In the genomic region with DNA sequence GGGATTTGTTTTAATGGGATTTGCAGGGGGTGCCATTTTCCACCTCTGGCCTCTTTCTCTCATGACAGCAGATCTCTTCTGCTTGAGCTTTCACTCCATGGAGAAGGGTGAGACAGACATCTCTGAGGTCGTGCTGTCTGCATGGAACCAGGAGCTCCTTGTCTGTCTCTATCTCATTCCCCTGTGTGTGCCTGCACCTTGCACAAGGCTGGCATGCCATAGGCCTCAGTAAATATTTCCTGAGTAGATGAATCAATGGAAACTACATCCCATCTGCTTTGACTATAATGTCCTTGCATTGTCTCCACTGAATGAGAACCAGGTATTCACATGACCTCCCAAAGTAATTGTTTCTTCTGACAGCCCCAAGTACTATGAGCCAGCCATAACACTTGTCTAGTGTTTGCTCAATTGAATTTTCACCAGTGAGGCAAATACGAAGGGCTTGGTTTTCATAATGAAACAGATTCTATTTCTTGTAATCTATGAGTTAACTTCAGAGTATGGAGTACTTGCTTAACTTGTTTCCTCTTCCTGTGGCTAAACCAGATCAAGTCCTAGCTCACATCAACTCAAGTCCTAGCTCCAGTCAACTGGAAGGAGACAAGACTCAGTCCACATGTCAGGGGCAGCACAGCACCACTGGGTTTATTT, we compare ENCODE assay signal across 10 cellular contexts. TPM values are rescaled to one million over a fixed set of nuclear protein-coding genes. Genes with fewer than 3 reads are reported as not detected.
DNase-seq lines count a peak whose midpoint lies in the region; ATAC-seq and TF ChIP-seq lines count a peak whose summit lies in the region.
"Had no signal": no experiment of that assay in that cellular context is flagged by ENCODE, and none has a peak within 500 bp of the region (broad histone marks: within the 10 kb centered on the region; RNA-seq: fewer than 3 reads in every experiment).

No MANE protein-coding gene starts in this region.

- H3K4me3 ChIP-seq in retinal pigment epithelial cell (ENCODE audit: low read length) = no peak overlapping the region

- CTCF ChIA-PET in activated CD8-positive, alpha-beta memory T cell treated with anti-CD3 and anti-CD28 coated beads, Interleukin-2, amount 10 ng/mL, durations not matched to agents 7 days and 5 days (lab: Charles Lee) = no interaction called here

- H3K36me3 Mint-ChIP-seq in activated CD8-positive, alpha-beta memory T cell treated with anti-CD3 and anti-CD28 coated beads, Interleukin-2, amount 10 ng/mL, durations not matched to agents 7 days and 5 days = peaks cover 3% of the 10 kb centered on the region

- peak; percentile 80 for ATAC-seq in activated CD8-positive, alpha-beta memory T cell treated with anti-CD3 and anti-CD28 coated beads, Interleukin-2, amount 10 ng/mL, durations not matched to agents 7 days and 5 days
- ATAC-seq in GM18519 (IDR thresholded peaks at IDR 0.05; ENCODE audit: low FRiP score, unreplicated experiment) = no peak
- no peak for ATAC-seq in HG03457 (IDR thresholded peaks at IDR 0.05; ENCODE audit: unreplicated experiment)

- H3K27ac Mint-ChIP-seq in activated CD8-positive, alpha-beta memory T cell treated with anti-CD3 and anti-CD28 coated beads, Interleukin-2, amount 10 ng/mL, durations not matched to agents 7 days and 5 days = peak overlapping the region; percentile 69

- H3K4me1 Mint-ChIP-seq in activated CD8-positive, alpha-beta memory T cell treated with anti-CD3 and anti-CD28 coated beads, Interleukin-2, amount 10 ng/mL, durations not matched to agents 7 days and 5 days = peaks cover 14% of the 10 kb centered on the region

- no peak for DNase-seq in activated CD8-positive, alpha-beta memory T cell treated with anti-CD3 and anti-CD28 coated beads, Interleukin-2, amount 10 ng/mL, durations not matched to agents 7 days and 5 days
- no peak for DNase-seq in activated CD8-positive, alpha-beta memory T cell treated with anti-CD3 and anti-CD28 coated beads, Interleukin-2, amount 50 U/mL, for 4 hours
- DNase-seq in NCI-H2029 treated with DMSO at 0.1 percent for 48 hours (lab: John Stamatoyannopoulos, UW) (peak; percentile 21), astrocyte of the hippocampus (ENCODE audit: low read depth, low spot score) (peak; percentile 59), retinal pigment epithelial cell (ENCODE audit: low read depth) (peak; percentile 17), NCI-H526 treated with DMSO at 0.1 percent for 48 hours (lab: John Stamatoyannopoulos, UW) (no peak)
- DNase-seq: activated effector memory CD4-positive, alpha-beta T cell treated with Interleukin-2 at 50 U/mL for 16 hours; C1 segment of cervical spinal cord had no signal

- peaks cover 8% of the 10 kb centered on the region for H3K27me3 Mint-ChIP-seq in activated CD8-positive, alpha-beta memory T cell treated with anti-CD3 and anti-CD28 coated beads, Interleukin-2, amount 10 ng/mL, durations not matched to agents 7 days and 5 days

- H3K4me3 Mint-ChIP-seq in activated CD8-positive, alpha-beta memory T cell treated with anti-CD3 and anti-CD28 coated beads, Interleukin-2, amount 10 ng/mL, durations not matched to agents 7 days and 5 days = no peak overlapping the region

- TF ChIP-seq CTCF in retinal pigment epithelial cell (conservative IDR thresholded peaks at IDR 0.05; ENCODE audit: low read depth, low read length) = no peak

- peaks cover 3% of the 10 kb centered on the region for H3K9me3 Mint-ChIP-seq in activated CD8-positive, alpha-beta memory T cell treated with anti-CD3 and anti-CD28 coated beads, Interleukin-2, amount 10 ng/mL, durations not matched to agents 7 days and 5 days (ENCODE audit: low read depth)

RNA-seq across cellular contexts. Expression of gene KCNK13, which starts 32.3 kb away (rescaled TPM):
- under 1 TPM; 0.21 to 0.23 TPM for total RNA-seq in activated CD8-positive, alpha-beta memory T cell treated with anti-CD3 and anti-CD28 coated beads, Interleukin-2, amount 10 ng/mL, durations not matched to agents 7 days and 5 days

Comparison
In these comparisons a context has a peak if more than half of its experiments do, and no peak if none do; other contexts are left out.
1. DNase-seq: peak in NCI-H2029 treated with DMSO at 0.1 percent for 48 hours (single experiment), astrocyte of the hippocampus (single experiment) and retinal pigment epithelial cell (single experiment); none in activated CD8-positive, alpha-beta memory T cell treated with anti-CD3 and anti-CD28 coated beads, Interleukin-2, amount 10 ng/mL, durations not matched to agents 7 days and 5 days (single experiment), activated CD8-positive, alpha-beta memory T cell treated with anti-CD3 and anti-CD28 coated beads, Interleukin-2, amount 50 U/mL, for 4 hours (single experiment) and NCI-H526 treated with DMSO at 0.1 percent for 48 hours (single experiment).